1 cellular context compared by ENCODE assay signal in the genomic region with DNA sequence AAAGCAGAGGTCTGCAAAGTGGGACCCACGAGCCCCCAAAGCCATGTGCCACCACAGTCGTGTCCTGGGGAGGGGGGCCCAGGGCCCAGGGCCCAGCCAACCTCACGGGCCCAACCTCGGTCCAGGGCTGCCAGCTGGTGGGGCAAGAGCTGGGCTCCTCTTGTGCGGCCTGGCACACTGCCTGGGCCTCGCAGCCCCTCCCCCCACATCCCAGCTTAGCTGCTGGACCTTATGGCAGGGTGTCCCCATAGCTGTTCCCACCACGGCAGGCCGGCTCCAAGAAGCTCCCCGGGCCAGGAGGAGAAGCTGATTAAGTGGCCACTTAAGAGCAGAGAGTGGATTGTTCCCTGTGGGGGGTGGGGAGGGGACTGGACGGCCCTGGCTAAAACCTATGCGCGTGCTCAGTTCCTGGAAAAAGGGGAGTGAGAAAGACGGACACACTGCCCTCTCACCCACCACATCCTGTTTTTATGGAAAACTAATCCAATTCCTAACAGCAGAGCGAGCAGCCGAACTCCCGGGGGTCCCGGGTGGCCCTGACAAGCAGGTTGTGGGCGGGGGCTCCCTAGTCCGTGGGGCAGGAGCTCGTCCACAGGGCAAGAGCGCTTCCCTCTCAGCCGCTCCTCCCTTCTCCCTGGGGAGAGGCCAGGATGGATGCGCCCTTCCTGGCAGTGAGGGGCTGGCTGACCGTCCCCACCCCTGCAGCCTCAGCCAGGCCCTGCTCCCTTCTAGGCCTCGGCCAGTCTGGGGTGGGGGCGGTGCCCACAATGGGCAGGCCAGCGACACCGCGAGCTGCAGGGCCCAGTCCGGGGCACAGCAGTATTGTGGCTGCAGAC.
A peak's percentile ranks its signal among the peaks of the same experiment; 100 is the strongest.
TF ChIP-seq lines count a peak whose summit lies in the region.

No MANE protein-coding gene starts in this region.

TF ChIP-seq in K562, 482 proteins besides CTCF, POLR2A, EP300 and RAD21 (continues in another document):
- TF ChIP-seq, protein P1, sequence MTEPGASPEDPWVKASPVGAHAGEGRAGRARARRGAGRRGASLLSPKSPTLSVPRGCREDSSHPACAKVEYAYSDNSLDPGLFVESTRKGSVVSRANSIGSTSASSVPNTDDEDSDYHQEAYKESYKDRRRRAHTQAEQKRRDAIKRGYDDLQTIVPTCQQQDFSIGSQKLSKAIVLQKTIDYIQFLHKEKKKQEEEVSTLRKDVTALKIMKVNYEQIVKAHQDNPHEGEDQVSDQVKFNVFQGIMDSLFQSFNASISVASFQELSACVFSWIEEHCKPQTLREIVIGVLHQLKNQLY (CRISPR knock-in tag; conservative IDR thresholded peaks at IDR 0.05), result no peak
- TF ChIP-seq SP2 (IDR thresholded peaks at IDR 0.05; ENCODE audit: extremely low read depth, low read depth, low read length, poor library complexity, severe bottlenecking), result no peak
- no peak for TF ChIP-seq SMARCA4 (IDR thresholded peaks at IDR 0.05)
- no peak for TF ChIP-seq ZKSCAN1 (IDR thresholded peaks at IDR 0.05; ENCODE audit: low read depth, low read length)
- TF ChIP-seq PTTG1 (tag; IDR thresholded peaks at IDR 0.05; ENCODE audit: low read depth), result no peak
- TF ChIP-seq, protein P2, sequence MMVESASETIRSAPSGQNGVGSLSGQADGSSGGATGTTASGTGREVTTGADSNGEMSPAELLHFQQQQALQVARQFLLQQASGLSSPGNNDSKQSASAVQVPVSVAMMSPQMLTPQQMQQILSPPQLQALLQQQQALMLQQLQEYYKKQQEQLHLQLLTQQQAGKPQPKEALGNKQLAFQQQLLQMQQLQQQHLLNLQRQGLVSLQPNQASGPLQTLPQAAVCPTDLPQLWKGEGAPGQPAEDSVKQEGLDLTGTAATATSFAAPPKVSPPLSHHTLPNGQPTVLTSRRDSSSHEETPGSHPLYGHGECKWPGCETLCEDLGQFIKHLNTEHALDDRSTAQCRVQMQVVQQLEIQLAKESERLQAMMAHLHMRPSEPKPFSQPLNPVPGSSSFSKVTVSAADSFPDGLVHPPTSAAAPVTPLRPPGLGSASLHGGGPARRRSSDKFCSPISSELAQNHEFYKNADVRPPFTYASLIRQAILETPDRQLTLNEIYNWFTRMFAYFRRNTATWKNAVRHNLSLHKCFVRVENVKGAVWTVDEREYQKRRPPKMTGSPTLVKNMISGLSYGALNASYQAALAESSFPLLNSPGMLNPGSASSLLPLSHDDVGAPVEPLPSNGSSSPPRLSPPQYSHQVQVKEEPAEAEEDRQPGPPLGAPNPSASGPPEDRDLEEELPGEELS (CRISPR knock-in tag; IDR thresholded peaks at IDR 0.05; ENCODE audit: borderline replicate concordance), result no peak; the same call in 1 of the 2 replicates
- TF ChIP-seq CBX2 (IDR thresholded peaks at IDR 0.05; ENCODE audit: insufficient read depth, low read length, poor library complexity, severe bottlenecking), result no peak
- TF ChIP-seq KHSRP (IDR thresholded peaks at IDR 0.05), result no peak
- TF ChIP-seq CHD1 (IDR thresholded peaks at IDR 0.05; ENCODE audit: low read length), result no peak
- TF ChIP-seq KDM1A (IDR thresholded peaks at IDR 0.05), result no peak
- TF ChIP-seq FOXK1 (CRISPR knock-in tag; IDR thresholded peaks at IDR 0.05; ENCODE audit: borderline replicate concordance), result no peak
- TF ChIP-seq POLR2AphosphoS5 (IDR thresholded peaks at IDR 0.05; ENCODE audit: control insufficient read depth, insufficient read depth, low read depth, low read length), result 0 out of 2 replicates have a peak, but pooled peaks have one; percentile 11
- TF ChIP-seq PTBP1 (IDR thresholded peaks at IDR 0.05; ENCODE audit: low read depth, low read length), result no peak
- no peak for TF ChIP-seq SIN3B (IDR thresholded peaks at IDR 0.05; ENCODE audit: low read depth)
- TF ChIP-seq, protein P3, sequence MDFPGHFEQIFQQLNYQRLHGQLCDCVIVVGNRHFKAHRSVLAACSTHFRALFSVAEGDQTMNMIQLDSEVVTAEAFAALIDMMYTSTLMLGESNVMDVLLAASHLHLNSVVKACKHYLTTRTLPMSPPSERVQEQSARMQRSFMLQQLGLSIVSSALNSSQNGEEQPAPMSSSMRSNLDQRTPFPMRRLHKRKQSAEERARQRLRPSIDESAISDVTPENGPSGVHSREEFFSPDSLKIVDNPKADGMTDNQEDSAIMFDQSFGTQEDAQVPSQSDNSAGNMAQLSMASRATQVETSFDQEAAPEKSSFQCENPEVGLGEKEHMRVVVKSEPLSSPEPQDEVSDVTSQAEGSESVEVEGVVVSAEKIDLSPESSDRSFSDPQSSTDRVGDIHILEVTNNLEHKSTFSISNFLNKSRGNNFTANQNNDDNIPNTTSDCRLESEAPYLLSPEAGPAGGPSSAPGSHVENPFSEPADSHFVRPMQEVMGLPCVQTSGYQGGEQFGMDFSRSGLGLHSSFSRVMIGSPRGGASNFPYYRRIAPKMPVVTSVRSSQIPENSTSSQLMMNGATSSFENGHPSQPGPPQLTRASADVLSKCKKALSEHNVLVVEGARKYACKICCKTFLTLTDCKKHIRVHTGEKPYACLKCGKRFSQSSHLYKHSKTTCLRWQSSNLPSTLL (IDR thresholded peaks at IDR 0.05), result no peak
- TF ChIP-seq FOXJ3 (CRISPR knock-in tag; IDR thresholded peaks at IDR 0.05), result no peak
- 0 out of 2 replicates have a peak, but pooled peaks have one; percentile 22 for TF ChIP-seq MBD2 (IDR thresholded peaks at IDR 0.05; ENCODE audit: borderline replicate concordance, low read depth)
- no peak for TF ChIP-seq BHLHE40 (IDR thresholded peaks at IDR 0.05; ENCODE audit: low read length)
- no peak for TF ChIP-seq ZNF77 (CRISPR knock-in tag; IDR thresholded peaks at IDR 0.05)
- TF ChIP-seq, protein P4, sequence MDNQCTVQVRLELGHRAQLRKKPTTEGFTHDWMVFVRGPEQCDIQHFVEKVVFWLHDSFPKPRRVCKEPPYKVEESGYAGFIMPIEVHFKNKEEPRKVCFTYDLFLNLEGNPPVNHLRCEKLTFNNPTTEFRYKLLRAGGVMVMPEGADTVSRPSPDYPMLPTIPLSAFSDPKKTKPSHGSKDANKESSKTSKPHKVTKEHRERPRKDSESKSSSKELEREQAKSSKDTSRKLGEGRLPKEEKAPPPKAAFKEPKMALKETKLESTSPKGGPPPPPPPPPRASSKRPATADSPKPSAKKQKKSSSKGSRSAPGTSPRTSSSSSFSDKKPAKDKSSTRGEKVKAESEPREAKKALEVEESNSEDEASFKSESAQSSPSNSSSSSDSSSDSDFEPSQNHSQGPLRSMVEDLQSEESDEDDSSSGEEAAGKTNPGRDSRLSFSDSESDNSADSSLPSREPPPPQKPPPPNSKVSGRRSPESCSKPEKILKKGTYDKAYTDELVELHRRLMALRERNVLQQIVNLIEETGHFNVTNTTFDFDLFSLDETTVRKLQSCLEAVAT (IDR thresholded peaks at IDR 0.05), result no peak
- TF ChIP-seq ETV5 (CRISPR knock-in tag; IDR thresholded peaks at IDR 0.05; ENCODE audit: low read depth), result 0 out of 2 replicates have a peak, but pooled peaks have one; percentile 10
- TF ChIP-seq MYBL2 (IDR thresholded peaks at IDR 0.05; ENCODE audit: low read depth), result no peak
- no peak for TF ChIP-seq MYBL2 (CRISPR knock-in tag; IDR thresholded peaks at IDR 0.05; ENCODE audit: borderline replicate concordance)
- TF ChIP-seq NRF1 (conservative IDR thresholded peaks at IDR 0.05 in 1 of 2, IDR thresholded peaks at IDR 0.05 in 1 of 2), result peak; percentile 78 to 82
- no peak for TF ChIP-seq POLR3G (IDR thresholded peaks at IDR 0.05; ENCODE audit: extremely low read depth, insufficient read length, insufficient replicate concordance)
- peak; percentile 51; the same call in 1 of the 2 replicates for TF ChIP-seq SMAD4 (CRISPR knock-in tag; conservative IDR thresholded peaks at IDR 0.05)
- TF ChIP-seq WHSC1 (IDR thresholded peaks at IDR 0.05; ENCODE audit: low read length), result peak; percentile 43
- 0 out of 4 replicates have a peak, but pooled peaks of 1 of the 2 experiments have one; percentile 18 for TF ChIP-seq TEAD1 (CRISPR knock-in tag; IDR thresholded peaks at IDR 0.05)
- no peak for TF ChIP-seq ZNF445 (CRISPR knock-in tag; IDR thresholded peaks at IDR 0.05; ENCODE audit: low read depth)
- TF ChIP-seq, protein P5, sequence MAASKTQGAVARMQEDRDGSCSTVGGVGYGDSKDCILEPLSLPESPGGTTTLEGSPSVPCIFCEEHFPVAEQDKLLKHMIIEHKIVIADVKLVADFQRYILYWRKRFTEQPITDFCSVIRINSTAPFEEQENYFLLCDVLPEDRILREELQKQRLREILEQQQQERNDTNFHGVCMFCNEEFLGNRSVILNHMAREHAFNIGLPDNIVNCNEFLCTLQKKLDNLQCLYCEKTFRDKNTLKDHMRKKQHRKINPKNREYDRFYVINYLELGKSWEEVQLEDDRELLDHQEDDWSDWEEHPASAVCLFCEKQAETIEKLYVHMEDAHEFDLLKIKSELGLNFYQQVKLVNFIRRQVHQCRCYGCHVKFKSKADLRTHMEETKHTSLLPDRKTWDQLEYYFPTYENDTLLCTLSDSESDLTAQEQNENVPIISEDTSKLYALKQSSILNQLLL (CRISPR knock-in tag; IDR thresholded peaks at IDR 0.05; ENCODE audit: borderline replicate concordance), result no peak
- TF ChIP-seq RCOR1 (IDR thresholded peaks at IDR 0.05; ENCODE audit: borderline replicate concordance in 1 of 2, low read depth in 2 of 2, low read length in 2 of 2), result no peak
- TF ChIP-seq, protein P6, sequence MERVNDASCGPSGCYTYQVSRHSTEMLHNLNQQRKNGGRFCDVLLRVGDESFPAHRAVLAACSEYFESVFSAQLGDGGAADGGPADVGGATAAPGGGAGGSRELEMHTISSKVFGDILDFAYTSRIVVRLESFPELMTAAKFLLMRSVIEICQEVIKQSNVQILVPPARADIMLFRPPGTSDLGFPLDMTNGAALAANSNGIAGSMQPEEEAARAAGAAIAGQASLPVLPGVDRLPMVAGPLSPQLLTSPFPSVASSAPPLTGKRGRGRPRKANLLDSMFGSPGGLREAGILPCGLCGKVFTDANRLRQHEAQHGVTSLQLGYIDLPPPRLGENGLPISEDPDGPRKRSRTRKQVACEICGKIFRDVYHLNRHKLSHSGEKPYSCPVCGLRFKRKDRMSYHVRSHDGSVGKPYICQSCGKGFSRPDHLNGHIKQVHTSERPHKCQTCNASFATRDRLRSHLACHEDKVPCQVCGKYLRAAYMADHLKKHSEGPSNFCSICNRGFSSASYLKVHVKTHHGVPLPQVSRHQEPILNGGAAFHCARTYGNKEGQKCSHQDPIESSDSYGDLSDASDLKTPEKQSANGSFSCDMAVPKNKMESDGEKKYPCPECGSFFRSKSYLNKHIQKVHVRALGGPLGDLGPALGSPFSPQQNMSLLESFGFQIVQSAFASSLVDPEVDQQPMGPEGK (CRISPR knock-in tag; IDR thresholded peaks at IDR 0.05; ENCODE audit: borderline replicate concordance), result no peak
- no peak for TF ChIP-seq PCBP2 (IDR thresholded peaks at IDR 0.05; ENCODE audit: low read depth, low read length, poor library complexity, severe bottlenecking)
- no peak for TF ChIP-seq MTA1 (IDR thresholded peaks at IDR 0.05; ENCODE audit: borderline replicate concordance)
- no peak for TF ChIP-seq NCOA2 (IDR thresholded peaks at IDR 0.05; ENCODE audit: partially characterized antibody in 2 of 2)
- no peak for TF ChIP-seq ILF3 (IDR thresholded peaks at IDR 0.05; ENCODE audit: borderline replicate concordance)
- TF ChIP-seq, protein P7, sequence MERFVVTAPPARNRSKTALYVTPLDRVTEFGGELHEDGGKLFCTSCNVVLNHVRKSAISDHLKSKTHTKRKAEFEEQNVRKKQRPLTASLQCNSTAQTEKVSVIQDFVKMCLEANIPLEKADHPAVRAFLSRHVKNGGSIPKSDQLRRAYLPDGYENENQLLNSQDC (CRISPR knock-in tag; IDR thresholded peaks at IDR 0.05), result no peak
- TF ChIP-seq FOXK2 (conservative IDR thresholded peaks at IDR 0.05 in 1 of 2, IDR thresholded peaks at IDR 0.05 in 1 of 2; ENCODE audit: low read depth in 2 of 2), result no peak
- no peak for TF ChIP-seq HNRNPH1 (optimal IDR thresholded peaks at IDR 0.05; ENCODE audit: low read depth, low read length)
- TF ChIP-seq GTF2E2 (tag; IDR thresholded peaks at IDR 0.05), result no peak
- no peak for TF ChIP-seq RBM39 (optimal IDR thresholded peaks at IDR 0.05; ENCODE audit: low read depth, low read length)
- TF ChIP-seq, protein P8, sequence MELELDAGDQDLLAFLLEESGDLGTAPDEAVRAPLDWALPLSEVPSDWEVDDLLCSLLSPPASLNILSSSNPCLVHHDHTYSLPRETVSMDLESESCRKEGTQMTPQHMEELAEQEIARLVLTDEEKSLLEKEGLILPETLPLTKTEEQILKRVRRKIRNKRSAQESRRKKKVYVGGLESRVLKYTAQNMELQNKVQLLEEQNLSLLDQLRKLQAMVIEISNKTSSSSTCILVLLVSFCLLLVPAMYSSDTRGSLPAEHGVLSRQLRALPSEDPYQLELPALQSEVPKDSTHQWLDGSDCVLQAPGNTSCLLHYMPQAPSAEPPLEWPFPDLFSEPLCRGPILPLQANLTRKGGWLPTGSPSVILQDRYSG (tag; conservative IDR thresholded peaks at IDR 0.05; ENCODE audit: low read depth), result no peak
- no peak for TF ChIP-seq KLF13 (tag; IDR thresholded peaks at IDR 0.05; ENCODE audit: borderline replicate concordance, low read depth)
- peak; percentile 31; the same call in 1 of the 2 replicates for TF ChIP-seq JUND (IDR thresholded peaks at IDR 0.05; ENCODE audit: borderline replicate concordance, low read depth, low read length)
- TF ChIP-seq JUND (tag; IDR thresholded peaks at IDR 0.05; ENCODE audit: borderline replicate concordance, low read depth, low read length), result no peak
- TF ChIP-seq, protein P9, sequence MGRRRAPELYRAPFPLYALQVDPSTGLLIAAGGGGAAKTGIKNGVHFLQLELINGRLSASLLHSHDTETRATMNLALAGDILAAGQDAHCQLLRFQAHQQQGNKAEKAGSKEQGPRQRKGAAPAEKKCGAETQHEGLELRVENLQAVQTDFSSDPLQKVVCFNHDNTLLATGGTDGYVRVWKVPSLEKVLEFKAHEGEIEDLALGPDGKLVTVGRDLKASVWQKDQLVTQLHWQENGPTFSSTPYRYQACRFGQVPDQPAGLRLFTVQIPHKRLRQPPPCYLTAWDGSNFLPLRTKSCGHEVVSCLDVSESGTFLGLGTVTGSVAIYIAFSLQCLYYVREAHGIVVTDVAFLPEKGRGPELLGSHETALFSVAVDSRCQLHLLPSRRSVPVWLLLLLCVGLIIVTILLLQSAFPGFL (CRISPR knock-in tag; IDR thresholded peaks at IDR 0.05), result no peak
- TF ChIP-seq, protein P10, sequence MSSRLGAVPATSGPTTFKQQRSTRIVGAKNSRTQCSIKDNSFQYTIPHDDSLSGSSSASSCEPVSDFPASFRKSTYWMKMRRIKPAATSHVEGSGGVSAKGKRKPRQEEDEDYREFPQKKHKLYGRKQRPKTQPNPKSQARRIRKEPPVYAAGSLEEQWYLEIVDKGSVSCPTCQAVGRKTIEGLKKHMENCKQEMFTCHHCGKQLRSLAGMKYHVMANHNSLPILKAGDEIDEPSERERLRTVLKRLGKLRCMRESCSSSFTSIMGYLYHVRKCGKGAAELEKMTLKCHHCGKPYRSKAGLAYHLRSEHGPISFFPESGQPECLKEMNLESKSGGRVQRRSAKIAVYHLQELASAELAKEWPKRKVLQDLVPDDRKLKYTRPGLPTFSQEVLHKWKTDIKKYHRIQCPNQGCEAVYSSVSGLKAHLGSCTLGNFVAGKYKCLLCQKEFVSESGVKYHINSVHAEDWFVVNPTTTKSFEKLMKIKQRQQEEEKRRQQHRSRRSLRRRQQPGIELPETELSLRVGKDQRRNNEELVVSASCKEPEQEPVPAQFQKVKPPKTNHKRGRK (tag; IDR thresholded peaks at IDR 0.05), result no peak
- TF ChIP-seq, protein P11, sequence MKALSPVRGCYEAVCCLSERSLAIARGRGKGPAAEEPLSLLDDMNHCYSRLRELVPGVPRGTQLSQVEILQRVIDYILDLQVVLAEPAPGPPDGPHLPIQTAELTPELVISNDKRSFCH (CRISPR knock-in tag; IDR thresholded peaks at IDR 0.05), result no peak
- TF ChIP-seq, protein P11 (tag; IDR thresholded peaks at IDR 0.05), result 0 out of 2 replicates have a peak, but pooled peaks have one; percentile 18
- TF ChIP-seq ERF (CRISPR knock-in tag; IDR thresholded peaks at IDR 0.05), result no peak
- TF ChIP-seq ZNF121 (CRISPR knock-in tag; conservative IDR thresholded peaks at IDR 0.05), result no peak
